ENCODE assay signal across 8 cellular contexts in the genomic region with DNA sequence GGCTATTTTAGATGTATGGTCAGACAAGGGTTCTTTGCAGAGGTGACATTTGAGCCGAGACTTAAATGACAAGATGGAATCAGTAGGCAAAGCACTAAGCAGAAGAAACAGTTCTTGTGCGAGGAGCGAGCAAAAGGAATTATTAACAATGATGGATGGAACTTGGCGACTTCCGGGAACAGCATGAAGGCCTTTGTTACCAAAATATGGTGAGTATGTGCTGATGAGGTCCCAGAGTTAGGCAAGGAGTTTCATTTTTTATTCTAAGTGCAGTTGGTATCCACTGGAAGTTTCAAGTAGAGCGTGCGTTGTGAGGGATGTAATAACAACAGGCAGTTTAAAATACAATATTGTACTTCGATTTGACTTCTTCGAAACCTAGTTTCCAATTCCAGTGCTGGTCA. TPM values are rescaled to one million over a fixed set of nuclear protein-coding genes. Genes with fewer than 3 reads are reported as not detected.
DNase-seq lines count a peak whose midpoint lies in the region; FAIRE-seq and TF ChIP-seq lines count a peak whose summit lies in the region.

No MANE protein-coding gene starts in this region.

- H3K9me3 ChIP-seq in neuronal stem cell (replicated peaks in 1 of 2; ENCODE audit: control insufficient read depth in 2 of 2, insufficient read depth in 1 of 2, low read depth in 1 of 2, low read length in 2 of 2): peaks cover 0 to 6% of the 10 kb centered on the region in 2 donors

- H3K14ac ChIP-seq in neuronal stem cell (ENCODE audit: low read length): no peak overlapping the region

- peak overlapping the region; percentile 38 for H2BK15ac ChIP-seq in neuronal stem cell (ENCODE audit: low read length)

- no peak overlapping the region for H2BK12ac ChIP-seq in neuronal stem cell (ENCODE audit: low read length)

- peaks cover 11% of the 10 kb centered on the region for H3K27me3 Mint-ChIP-seq in endothelial cell (ENCODE audit: unreplicated experiment)

- no peak overlapping the region for H2BK5ac ChIP-seq in neuronal stem cell (ENCODE audit: low read length)

- H3K23ac ChIP-seq in neuronal stem cell (ENCODE audit: low read depth, low read length, poor library complexity): no peak overlapping the region

- no peak overlapping the region for H4K91ac ChIP-seq in neuronal stem cell (ENCODE audit: low read depth, low read length, poor library complexity)

- H4K8ac ChIP-seq in neuronal stem cell (ENCODE audit: low read depth, low read length): no peak overlapping the region

- H3K4me1 ChIP-seq in ACC112 (ENCODE audit: control insufficient read depth, insufficient read depth, low read length, unreplicated experiment): peaks cover 31% of the 10 kb centered on the region
- peaks cover 6 to 7% of the 10 kb centered on the region in 2 donors for H3K4me1 ChIP-seq in neuronal stem cell (ENCODE audit: control insufficient read depth in 2 of 2, insufficient read depth in 1 of 2, low read depth in 1 of 2, low read length in 2 of 2)

- H3K79me1 ChIP-seq in neuronal stem cell (ENCODE audit: low read depth, low read length): peaks cover 4% of the 10 kb centered on the region

- POLR2A ChIA-PET in RWPE1 (lab: Yijun Ruan, JAX; ENCODE audit: low non-redundant PET): no interaction called here

- H3K27ac ChIP-seq in ACC112 (ENCODE audit: low read depth, low read length) (peak overlapping the region; percentile 83), RWPE1 (peak overlapping the region; percentile 99), neuronal stem cell (replicated peaks; ENCODE audit: low read length) (peak overlapping the region; percentile 87)

- H3K36me3 ChIP-seq in ACC112 (ENCODE audit: insufficient read depth, low read length): 0 out of 2 replicates have a peak, but pooled peaks cover 7% of the 10 kb centered on the region
- H3K36me3 ChIP-seq in neuronal stem cell (replicated peaks in 1 of 2; ENCODE audit: control insufficient read depth in 2 of 2, insufficient read depth in 2 of 2, low read length in 2 of 2): no peaks in the 10 kb centered on the region

- peak overlapping the region; percentile 94 for H3K4me3 Mint-ChIP-seq in endothelial cell (ENCODE audit: unreplicated experiment)

- no CpG with 5 or more reads among the region's 9 CpGs for WGBS in neuronal stem cell (ENCODE audit: extremely low coverage in 2 of 2, insufficient read length in 2 of 2, insufficient replicate concordance in 1 of 2), 2 donors

- no peak overlapping the region for H2AK5ac ChIP-seq in neuronal stem cell (ENCODE audit: low read depth, low read length)

- H3K18ac ChIP-seq in neuronal stem cell (ENCODE audit: low read length): no peak overlapping the region

- H3K9ac ChIP-seq in neuronal stem cell (ENCODE audit: low read depth, low read length, poor library complexity): no peak overlapping the region

- H3K4me1 Mint-ChIP-seq in endothelial cell (ENCODE audit: unreplicated experiment): peaks cover 20% of the 10 kb centered on the region

- H2BK120ac ChIP-seq in neuronal stem cell (ENCODE audit: low read depth, low read length): no peak overlapping the region

- H3K79me2 ChIP-seq in ACC112 (ENCODE audit: control insufficient read depth, insufficient read depth, low read length, unreplicated experiment): peaks cover 33% of the 10 kb centered on the region

- no peaks in the 10 kb centered on the region for H3K9me3 Mint-ChIP-seq in endothelial cell (ENCODE audit: unreplicated experiment)

- CTCF ChIA-PET in RWPE1 (lab: Yijun Ruan, JAX): interaction anchor here (0.6 kb wide), 1 partner anchor 888 kb away, joined by 3 read pairs; no protein-coding TSS in a partner anchor

- peak overlapping the region; percentile 49 for H2AFZ ChIP-seq in ACC112 (ENCODE audit: low read length, unreplicated experiment)
- H2AFZ ChIP-seq in neuronal stem cell (ENCODE audit: low read length): peak overlapping the region; percentile 97

- H3K27me3 ChIP-seq in ACC112 (ENCODE audit: insufficient read depth, low read length) (no peaks in the 10 kb centered on the region), neuronal stem cell (ENCODE audit: control insufficient read depth in 3 of 3, insufficient read depth in 3 of 3, low read depth in 1 of 3, low read length in 3 of 3) (peaks cover 0 to 7% (median 0%) of the 10 kb centered on the region in 3 experiments)

- H3K27ac Mint-ChIP-seq in endothelial cell (ENCODE audit: unreplicated experiment): peak overlapping the region; percentile 93

- no peak for TF ChIP-seq POLR2A in GM12892 (IDR thresholded peaks at IDR 0.05; ENCODE audit: low read depth, low read length)

- peaks cover 6% of the 10 kb centered on the region for H3K36me3 Mint-ChIP-seq in endothelial cell (ENCODE audit: low read depth, unreplicated experiment)

- H3K4me3 ChIP-seq in ACC112 (ENCODE audit: low read depth, low read length): peak overlapping the region; percentile 84
- peak overlapping the region; percentile 81 to 86 for H3K4me3 ChIP-seq in neuronal stem cell (ENCODE audit: low read length in 2 of 2)

- peak overlapping the region; percentile 91 for H3K4me2 ChIP-seq in neuronal stem cell (ENCODE audit: insufficient read depth, low read length, poor library complexity, severe bottlenecking)

- H3K4ac ChIP-seq in neuronal stem cell (ENCODE audit: low read length): no peak overlapping the region

- TF ChIP-seq CTCF in RWPE1 (conservative IDR thresholded peaks at IDR 0.05; ENCODE audit: low read depth): no peak
- TF ChIP-seq CTCF in endothelial cell (IDR thresholded peaks at IDR 0.05; ENCODE audit: unreplicated experiment): no peak

- DNase-seq in GM12892 (ENCODE audit: insufficient read length) (no peak), RWPE1 (ENCODE audit: low spot score) (peak; percentile 15), endothelial cell (ENCODE audit: low spot score) (no peak), neuronal stem cell (ENCODE audit: low spot score) (no peak), LoVo (ENCODE audit: low spot score) (no peak), retina (no peak)
- no peak for DNase-seq in activated CD4-positive, alpha-beta T cell treated with anti-CD3 and anti-CD28 coated beads, Interleukin-2, amount 50 U/mL, for 48 hours

- FAIRE-seq in GM12892 (lab: Jason Lieb, UNC): peak; percentile 24

RNA-seq across cellular contexts. Expression of gene LNPEP, which starts 1.6 kb away (rescaled TPM):
- polyA plus RNA-seq in GM12892 (2012; ENCODE audit: missing spikeins): 19.7 TPM
- total RNA-seq in endothelial cell (ENCODE audit: unreplicated experiment): 13.2 TPM
- polyA plus RNA-seq in neuronal stem cell (2013, experiment 1 of 2): 2.2 TPM
- 2.7 TPM for polyA plus RNA-seq in neuronal stem cell (2013, experiment 2 of 2)

RNA-seq across cellular contexts. Expression of gene ERAP2, which starts 58.0 kb away (rescaled TPM):
- polyA plus RNA-seq in GM12892 (2012; ENCODE audit: missing spikeins): 8.2 TPM
- total RNA-seq in endothelial cell (ENCODE audit: unreplicated experiment): 0.08 TPM
- not detected for polyA plus RNA-seq in neuronal stem cell (2013, experiment 1 of 2)
- polyA plus RNA-seq in neuronal stem cell (2013, experiment 2 of 2): not detected
